Comparison of ENCODE assay signal across 3 cellular contexts in the genomic region with DNA sequence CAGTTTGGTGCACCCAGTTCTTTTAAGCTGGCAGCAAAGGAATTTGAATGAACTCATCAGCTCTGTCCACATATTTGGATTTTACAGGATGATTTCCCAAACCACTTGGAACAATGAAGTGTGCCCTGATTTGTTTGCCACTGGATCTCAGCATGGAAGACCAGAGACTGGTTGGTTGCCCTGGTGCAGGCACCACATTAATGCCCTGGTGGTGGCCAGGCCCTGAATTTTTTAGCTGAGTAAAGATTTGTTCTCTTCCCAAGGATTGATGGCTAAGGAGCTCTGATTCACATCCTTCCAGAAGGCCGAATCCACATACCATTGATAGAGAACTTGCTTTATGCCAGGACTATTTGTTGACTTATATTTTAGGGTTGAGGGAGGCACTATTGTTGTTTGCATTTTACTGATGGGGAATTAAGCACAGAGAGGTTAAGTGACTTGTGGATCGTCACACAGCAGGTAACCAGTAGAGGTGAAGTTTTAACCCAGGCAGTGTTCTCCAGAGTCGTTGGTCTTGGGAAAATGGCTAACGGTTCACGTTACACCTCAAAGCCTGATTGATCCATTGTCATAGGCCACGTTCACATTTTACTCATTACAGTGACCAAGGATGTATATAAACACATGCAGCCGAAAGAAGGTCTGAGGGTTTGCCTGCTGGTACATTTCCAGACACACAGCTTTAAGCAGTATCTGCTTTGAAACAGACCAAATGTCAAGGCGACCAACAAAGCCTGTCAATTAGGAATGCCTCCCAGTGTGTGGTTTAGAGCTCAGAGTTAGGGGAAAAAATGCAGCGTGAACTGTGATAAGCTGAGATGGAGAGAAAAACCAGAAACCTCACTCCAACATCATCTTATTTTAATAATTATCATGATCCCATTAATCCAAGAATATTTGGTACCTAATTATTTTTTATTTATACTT.
A peak's percentile ranks its signal among the peaks of the same experiment; 100 is the strongest.
TF ChIP-seq lines count a peak whose summit lies in the region.

No MANE protein-coding gene starts in this region.

TF ChIP-seq in HepG2, 621 proteins besides CTCF, POLR2A, EP300 and RAD21:
- peak; percentile 62; the same call in 1 of the 2 replicates for TF ChIP-seq ZNF768 (CRISPR knock-in tag; IDR thresholded peaks at IDR 0.05)
- no peak for TF ChIP-seq ZNF20 (CRISPR knock-in tag; IDR thresholded peaks at IDR 0.05)
TF ChIP-seq in HepG2: peak in this region for 1.

TF ChIP-seq in K562, 482 proteins besides CTCF, POLR2A, EP300 and RAD21 (continues in another document):
- TF ChIP-seq RBM25 (IDR thresholded peaks at IDR 0.05; ENCODE audit: low read depth, low read length, severe bottlenecking) = peak; percentile 99
- TF ChIP-seq NFXL1 (CRISPR knock-in tag; IDR thresholded peaks at IDR 0.05) = no peak
- TF ChIP-seq BRD9 (IDR thresholded peaks at IDR 0.05; ENCODE audit: low read depth, partially characterized antibody) = peak; percentile 83
- TF ChIP-seq, protein P1, sequence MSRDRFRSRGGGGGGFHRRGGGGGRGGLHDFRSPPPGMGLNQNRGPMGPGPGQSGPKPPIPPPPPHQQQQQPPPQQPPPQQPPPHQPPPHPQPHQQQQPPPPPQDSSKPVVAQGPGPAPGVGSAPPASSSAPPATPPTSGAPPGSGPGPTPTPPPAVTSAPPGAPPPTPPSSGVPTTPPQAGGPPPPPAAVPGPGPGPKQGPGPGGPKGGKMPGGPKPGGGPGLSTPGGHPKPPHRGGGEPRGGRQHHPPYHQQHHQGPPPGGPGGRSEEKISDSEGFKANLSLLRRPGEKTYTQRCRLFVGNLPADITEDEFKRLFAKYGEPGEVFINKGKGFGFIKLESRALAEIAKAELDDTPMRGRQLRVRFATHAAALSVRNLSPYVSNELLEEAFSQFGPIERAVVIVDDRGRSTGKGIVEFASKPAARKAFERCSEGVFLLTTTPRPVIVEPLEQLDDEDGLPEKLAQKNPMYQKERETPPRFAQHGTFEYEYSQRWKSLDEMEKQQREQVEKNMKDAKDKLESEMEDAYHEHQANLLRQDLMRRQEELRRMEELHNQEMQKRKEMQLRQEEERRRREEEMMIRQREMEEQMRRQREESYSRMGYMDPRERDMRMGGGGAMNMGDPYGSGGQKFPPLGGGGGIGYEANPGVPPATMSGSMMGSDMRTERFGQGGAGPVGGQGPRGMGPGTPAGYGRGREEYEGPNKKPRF (IDR thresholded peaks at IDR 0.05; ENCODE audit: low read depth, low read length) = no peak
- peak; percentile 63 for TF ChIP-seq SMARCA5 (IDR thresholded peaks at IDR 0.05)
- no peak for TF ChIP-seq MXI1 (IDR thresholded peaks at IDR 0.05; ENCODE audit: low read depth, low read length)
- TF ChIP-seq U2AF2 (optimal IDR thresholded peaks at IDR 0.05; ENCODE audit: low read depth, low read length) = no peak
- no peak for TF ChIP-seq CREM (IDR thresholded peaks at IDR 0.05; ENCODE audit: low read depth)
- no peak for TF ChIP-seq ZNF551 (CRISPR knock-in tag; IDR thresholded peaks at IDR 0.05)
- TF ChIP-seq, protein P2, sequence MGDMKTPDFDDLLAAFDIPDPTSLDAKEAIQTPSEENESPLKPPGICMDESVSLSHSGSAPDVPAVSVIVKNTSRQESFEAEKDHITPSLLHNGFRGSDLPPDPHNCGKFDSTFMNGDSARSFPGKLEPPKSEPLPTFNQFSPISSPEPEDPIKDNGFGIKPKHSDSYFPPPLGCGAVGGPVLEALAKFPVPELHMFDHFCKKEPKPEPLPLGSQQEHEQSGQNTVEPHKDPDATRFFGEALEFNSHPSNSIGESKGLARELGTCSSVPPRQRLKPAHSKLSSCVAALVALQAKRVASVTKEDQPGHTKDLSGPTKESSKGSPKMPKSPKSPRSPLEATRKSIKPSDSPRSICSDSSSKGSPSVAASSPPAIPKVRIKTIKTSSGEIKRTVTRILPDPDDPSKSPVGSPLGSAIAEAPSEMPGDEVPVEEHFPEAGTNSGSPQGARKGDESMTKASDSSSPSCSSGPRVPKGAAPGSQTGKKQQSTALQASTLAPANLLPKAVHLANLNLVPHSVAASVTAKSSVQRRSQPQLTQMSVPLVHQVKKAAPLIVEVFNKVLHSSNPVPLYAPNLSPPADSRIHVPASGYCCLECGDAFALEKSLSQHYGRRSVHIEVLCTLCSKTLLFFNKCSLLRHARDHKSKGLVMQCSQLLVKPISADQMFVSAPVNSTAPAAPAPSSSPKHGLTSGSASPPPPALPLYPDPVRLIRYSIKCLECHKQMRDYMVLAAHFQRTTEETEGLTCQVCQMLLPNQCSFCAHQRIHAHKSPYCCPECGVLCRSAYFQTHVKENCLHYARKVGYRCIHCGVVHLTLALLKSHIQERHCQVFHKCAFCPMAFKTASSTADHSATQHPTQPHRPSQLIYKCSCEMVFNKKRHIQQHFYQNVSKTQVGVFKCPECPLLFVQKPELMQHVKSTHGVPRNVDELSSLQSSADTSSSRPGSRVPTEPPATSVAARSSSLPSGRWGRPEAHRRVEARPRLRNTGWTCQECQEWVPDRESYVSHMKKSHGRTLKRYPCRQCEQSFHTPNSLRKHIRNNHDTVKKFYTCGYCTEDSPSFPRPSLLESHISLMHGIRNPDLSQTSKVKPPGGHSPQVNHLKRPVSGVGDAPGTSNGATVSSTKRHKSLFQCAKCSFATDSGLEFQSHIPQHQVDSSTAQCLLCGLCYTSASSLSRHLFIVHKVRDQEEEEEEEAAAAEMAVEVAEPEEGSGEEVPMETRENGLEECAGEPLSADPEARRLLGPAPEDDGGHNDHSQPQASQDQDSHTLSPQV (IDR thresholded peaks at IDR 0.05) = no peak
- no peak for TF ChIP-seq ZNF561 (CRISPR knock-in tag; conservative IDR thresholded peaks at IDR 0.05)
- TF ChIP-seq, protein P3, sequence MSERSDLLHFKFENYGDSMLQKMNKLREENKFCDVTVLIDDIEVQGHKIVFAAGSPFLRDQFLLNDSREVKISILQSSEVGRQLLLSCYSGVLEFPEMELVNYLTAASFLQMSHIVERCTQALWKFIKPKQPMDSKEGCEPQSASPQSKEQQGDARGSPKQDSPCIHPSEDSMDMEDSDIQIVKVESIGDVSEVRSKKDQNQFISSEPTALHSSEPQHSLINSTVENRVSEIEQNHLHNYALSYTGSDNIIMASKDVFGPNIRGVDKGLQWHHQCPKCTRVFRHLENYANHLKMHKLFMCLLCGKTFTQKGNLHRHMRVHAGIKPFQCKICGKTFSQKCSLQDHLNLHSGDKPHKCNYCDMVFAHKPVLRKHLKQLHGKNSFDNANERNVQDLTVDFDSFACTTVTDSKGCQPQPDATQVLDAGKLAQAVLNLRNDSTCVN (CRISPR knock-in tag; IDR thresholded peaks at IDR 0.05) = no peak
- TF ChIP-seq ZNF263 (CRISPR knock-in tag; IDR thresholded peaks at IDR 0.05; ENCODE audit: borderline replicate concordance) = no peak
- no peak for TF ChIP-seq ZNF146 (CRISPR knock-in tag; IDR thresholded peaks at IDR 0.05; ENCODE audit: unreplicated experiment)
- TF ChIP-seq DPF2 (IDR thresholded peaks at IDR 0.05) = no peak
- no peak for TF ChIP-seq TCF7 (IDR thresholded peaks at IDR 0.05; ENCODE audit: borderline replicate concordance)
- no peak for TF ChIP-seq RNF2 (IDR thresholded peaks at IDR 0.05)

TF ChIP-seq in SK-N-SH, 30 proteins besides CTCF, POLR2A, EP300 and RAD21:
- no peak for TF ChIP-seq CHD2 (IDR thresholded peaks at IDR 0.05; ENCODE audit: low read length, partially characterized antibody)
- TF ChIP-seq TEAD4 (IDR thresholded peaks at IDR 0.05; ENCODE audit: borderline replicate concordance, insufficient read depth) = no peak
- no peak for TF ChIP-seq TCF12 (IDR thresholded peaks at IDR 0.05)
- no peak for TF ChIP-seq NRF1 (IDR thresholded peaks at IDR 0.05; ENCODE audit: low read depth, low read length)
- TF ChIP-seq, protein P4, sequence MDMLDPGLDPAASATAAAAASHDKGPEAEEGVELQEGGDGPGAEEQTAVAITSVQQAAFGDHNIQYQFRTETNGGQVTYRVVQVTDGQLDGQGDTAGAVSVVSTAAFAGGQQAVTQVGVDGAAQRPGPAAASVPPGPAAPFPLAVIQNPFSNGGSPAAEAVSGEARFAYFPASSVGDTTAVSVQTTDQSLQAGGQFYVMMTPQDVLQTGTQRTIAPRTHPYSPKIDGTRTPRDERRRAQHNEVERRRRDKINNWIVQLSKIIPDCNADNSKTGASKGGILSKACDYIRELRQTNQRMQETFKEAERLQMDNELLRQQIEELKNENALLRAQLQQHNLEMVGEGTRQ (IDR thresholded peaks at IDR 0.05; ENCODE audit: borderline replicate concordance, low read depth, low read length) = no peak
- no peak for TF ChIP-seq NFIC (IDR thresholded peaks at IDR 0.05; ENCODE audit: borderline replicate concordance)
- TF ChIP-seq SIN3A (IDR thresholded peaks at IDR 0.05; ENCODE audit: borderline replicate concordance, low read depth, low read length) = no peak
- TF ChIP-seq ELF1 (IDR thresholded peaks at IDR 0.05) = no peak
TF ChIP-seq in SK-N-SH: peak in this region for 0.
